8 cellular contexts compared by ENCODE assay signal in genomic region chrX:24464836-24465523, GRCh38. TPM values are rescaled to one million over a fixed set of nuclear protein-coding genes. Genes with fewer than 3 reads are reported as not detected.
A peak's percentile ranks its signal among the peaks of the same experiment; 100 is the strongest.
DNase-seq lines count a peak whose midpoint lies in the region; ATAC-seq and TF ChIP-seq lines count a peak whose summit lies in the region.

TSS of gene PDK3 (plus strand) at chrX:24465286. CDS start at chrX:24465456, 170 bp downstream.

- peak within 1 kb of the TSS; percentile 74 for H3K4me3 Mint-ChIP-seq in WTC11

- H3K4me3 ChIP-seq in cardiac fibroblast (replicated peaks in 1 of 2; ENCODE audit: low read depth in 2 of 2, low read length in 2 of 2): peak within 1 kb of the TSS; percentile 57 to 62

- H3K4me1 Mint-ChIP-seq in WTC11: peaks cover 24% of the 10 kb centered on the region

- in situ Hi-C loops in GM18951 (cut with MboI; ENCODE audit: low sequenced_read_pairs, unreplicated experiment): no loop called here

- H3K27ac Mint-ChIP-seq in WTC11: peak within 1 kb of the TSS; percentile 96

- H3K9me3 Mint-ChIP-seq in WTC11: no peaks in the 10 kb centered on the region

- peak; percentile 96 for ATAC-seq in HG03175 (IDR thresholded peaks at IDR 0.05; ENCODE audit: unreplicated experiment)
- peak; percentile 94 for ATAC-seq in WTC11

- H3K36me3 Mint-ChIP-seq in WTC11: no peaks in the 10 kb centered on the region

- TF ChIP-seq CTCF in WTC11 (IDR thresholded peaks at IDR 0.05) (no peak), cardiac fibroblast (IDR thresholded peaks at IDR 0.05; ENCODE audit: low read depth, low read length) (no peak)

- POLR2A ChIA-PET in WTC11 (lab: Charles Lee): interaction anchor here (0.6 to 1.0 kb wide), 2 partner anchors 23 to 265 kb away, joined by 3 to 5 read pairs; no protein-coding TSS in a partner anchor

- CTCF ChIA-PET in WTC11 (lab: Charles Lee): interaction anchor here (0.6 to 1.2 kb wide), 6 partner anchors 27 to 206 kb away, joined by 3 to 5 read pairs (median 4); no protein-coding TSS in a partner anchor

- no peaks in the 10 kb centered on the region; the same call in 1 of the 2 replicates for H3K27me3 Mint-ChIP-seq in WTC11 (ENCODE audit: low read depth)

- TF ChIP-seq POLR2A in GM18951 (IDR thresholded peaks at IDR 0.05; ENCODE audit: extremely low read depth, insufficient read depth, insufficient read length): peak; percentile 85

- peak; percentile 68 for DNase-seq in AG08395 (ENCODE audit: low spot score)
- peak; percentile 96 for DNase-seq in NCI-H2227 treated with DMSO at 0.1 percent for 48 hours (lab: John Stamatoyannopoulos, UW)
- peak; percentile 84 for DNase-seq in WTC11 (ENCODE audit: low spot score)
- DNase-seq in cardiac fibroblast (ENCODE audit: low read depth in 2 of 2): peak; percentile 71 to 90
- DNase-seq in iris pigment epithelial cell (ENCODE audit: low read depth): peak; percentile 72
- DNase-seq in stimulated activated CD4-positive, alpha-beta T cell treated with anti-CD3 and anti-CD28 coated beads, Interleukin-12 subunit alpha, Interleukin-12 subunit beta, amount 100 ng/mL, for 24 hours (ENCODE audit: low read depth in 2 of 2): peak; percentile 73

TF ChIP-seq in WTC11, 78 proteins besides CTCF, POLR2A, EP300 and RAD21 (continues in another document):
- TF ChIP-seq NFYB (CRISPR knock-in tag; conservative IDR thresholded peaks at IDR 0.05; ENCODE audit: low read depth): peak; percentile 52; the same call in 1 of the 2 replicates
- TF ChIP-seq HMGXB4 (CRISPR knock-in tag; IDR thresholded peaks at IDR 0.05): peak; percentile 68; the same call in 1 of the 2 replicates
- peak; percentile 59; the same call in 1 of the 2 replicates for TF ChIP-seq TEAD1 (CRISPR knock-in tag; IDR thresholded peaks at IDR 0.05)
- no peak for TF ChIP-seq SMAD4 (CRISPR knock-in tag; IDR thresholded peaks at IDR 0.05)
- peak; percentile 16; the same call in 1 of the 2 replicates for TF ChIP-seq ARID4B (CRISPR knock-in tag; IDR thresholded peaks at IDR 0.05; ENCODE audit: borderline replicate concordance)
- peak; percentile 26; the same call in 1 of the 2 replicates for TF ChIP-seq USF1 (CRISPR knock-in tag; IDR thresholded peaks at IDR 0.05)
- 0 out of 2 replicates have a peak, but pooled peaks have one; percentile 62 for TF ChIP-seq MYBL2 (CRISPR knock-in tag; IDR thresholded peaks at IDR 0.05)
- TF ChIP-seq, protein P1, sequence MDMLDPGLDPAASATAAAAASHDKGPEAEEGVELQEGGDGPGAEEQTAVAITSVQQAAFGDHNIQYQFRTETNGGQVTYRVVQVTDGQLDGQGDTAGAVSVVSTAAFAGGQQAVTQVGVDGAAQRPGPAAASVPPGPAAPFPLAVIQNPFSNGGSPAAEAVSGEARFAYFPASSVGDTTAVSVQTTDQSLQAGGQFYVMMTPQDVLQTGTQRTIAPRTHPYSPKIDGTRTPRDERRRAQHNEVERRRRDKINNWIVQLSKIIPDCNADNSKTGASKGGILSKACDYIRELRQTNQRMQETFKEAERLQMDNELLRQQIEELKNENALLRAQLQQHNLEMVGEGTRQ (CRISPR knock-in tag; IDR thresholded peaks at IDR 0.05): peak; percentile 65
- no peak for TF ChIP-seq CREM (CRISPR knock-in tag; IDR thresholded peaks at IDR 0.05)
- TF ChIP-seq ETV6 (CRISPR knock-in tag; IDR thresholded peaks at IDR 0.05): peak; percentile 68; the same call in 1 of the 2 replicates
- no peak for TF ChIP-seq KAT7 (CRISPR knock-in tag; IDR thresholded peaks at IDR 0.05; ENCODE audit: borderline replicate concordance)
- TF ChIP-seq FOXK1 (CRISPR knock-in tag; IDR thresholded peaks at IDR 0.05): peak; percentile 43; the same call in 1 of the 2 replicates
- TF ChIP-seq, protein P2, sequence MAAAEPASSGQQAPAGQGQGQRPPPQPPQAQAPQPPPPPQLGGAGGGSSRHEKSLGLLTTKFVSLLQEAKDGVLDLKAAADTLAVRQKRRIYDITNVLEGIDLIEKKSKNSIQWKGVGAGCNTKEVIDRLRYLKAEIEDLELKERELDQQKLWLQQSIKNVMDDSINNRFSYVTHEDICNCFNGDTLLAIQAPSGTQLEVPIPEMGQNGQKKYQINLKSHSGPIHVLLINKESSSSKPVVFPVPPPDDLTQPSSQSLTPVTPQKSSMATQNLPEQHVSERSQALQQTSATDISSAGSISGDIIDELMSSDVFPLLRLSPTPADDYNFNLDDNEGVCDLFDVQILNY (CRISPR knock-in tag; IDR thresholded peaks at IDR 0.05): 0 out of 2 replicates have a peak, but pooled peaks have one; percentile 23
- TF ChIP-seq TP53 (CRISPR knock-in tag; IDR thresholded peaks at IDR 0.05): 0 out of 2 replicates have a peak, but pooled peaks have one; percentile 37
- TF ChIP-seq GABPB1 (CRISPR knock-in tag; IDR thresholded peaks at IDR 0.05): 0 out of 2 replicates have a peak, but pooled peaks have one; percentile 10
- no peak for TF ChIP-seq NFE2L1 (CRISPR knock-in tag; IDR thresholded peaks at IDR 0.05)
- no peak for TF ChIP-seq AR (CRISPR knock-in tag; IDR thresholded peaks at IDR 0.05)
- TF ChIP-seq MAX (CRISPR knock-in tag; IDR thresholded peaks at IDR 0.05): peak; percentile 63; the same call in 1 of the 2 replicates

RNA-seq across cellular contexts. Expression of gene PDK3, which starts in this region (rescaled TPM):
- total RNA-seq in WTC11 (2021): 34.4 to 38.1 TPM (median 36.8 TPM) in 3 replicates

Comparison
In these comparisons a context has a peak if more than half of its experiments do, and no peak if none do; other contexts are left out.
1. Peak in every context shown above with its lines: DNase-seq, ATAC-seq and H3K4me3 ChIP-seq.